Comparison of ENCODE assay signal across 1 cellular context in the genomic region with DNA sequence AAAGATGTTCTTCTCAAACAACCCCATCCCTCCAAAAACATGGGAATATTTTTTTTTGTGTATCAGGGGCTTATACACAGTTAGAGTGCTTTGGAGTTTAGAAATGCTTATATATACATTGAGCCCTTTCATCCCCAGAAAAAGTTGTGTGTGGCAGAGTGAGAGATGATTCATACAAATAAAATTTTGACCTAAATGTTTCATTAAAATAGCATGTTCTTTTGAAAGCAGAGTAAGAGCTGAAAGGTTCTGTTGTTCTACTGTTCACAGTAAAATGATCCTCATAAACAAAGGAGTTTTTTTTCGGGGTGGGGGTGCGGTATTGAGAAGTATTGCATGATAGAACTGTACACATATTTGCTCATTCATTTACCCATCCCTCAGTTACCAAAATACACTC.
TF ChIP-seq lines count a peak whose summit lies in the region.

No MANE protein-coding gene starts in this region.

TF ChIP-seq in IMR-90, 13 proteins besides CTCF, POLR2A, EP300 and RAD21 (continued from another document):
- TF ChIP-seq ELK1 (IDR thresholded peaks at IDR 0.05; ENCODE audit: borderline replicate concordance, low read depth, low read length) (no peak), BHLHE40 (IDR thresholded peaks at IDR 0.05; ENCODE audit: low read depth, low read length) (no peak)
TF ChIP-seq in IMR-90: peak in this region for 0.
